ENCODE assay signal across 8 cellular contexts in genomic region chr11:3057069-3057963, GRCh38. TPM values are rescaled to one million over a fixed set of nuclear protein-coding genes. Genes with fewer than 3 reads are reported as not detected.
DNase-seq lines count a peak whose midpoint lies in the region; ATAC-seq and TF ChIP-seq lines count a peak whose summit lies in the region.

Gene CARS1, minus strand, starts transcription at chr11:3057423. Its CDS starts 56 bp downstream, at chr11:3057367.

- peak within 1 kb of the TSS; percentile 52 to 53 for H3K27ac ChIP-seq in ovary
- peak within 1 kb of the TSS; percentile 32 to 75 (median 71) for H3K27ac ChIP-seq in thyroid gland

- H3K27ac Mint-ChIP-seq in activated naive CD8-positive, alpha-beta T cell, result peak within 1 kb of the TSS; percentile 83

- H3K4me3 Mint-ChIP-seq in activated naive CD8-positive, alpha-beta T cell, result peak within 1 kb of the TSS; percentile 90

- TF ChIP-seq CTCF in GM06990 (IDR thresholded peaks at IDR 0.05; ENCODE audit: insufficient read depth, low read length, poor library complexity, severe bottlenecking) (no peak), ovary (IDR thresholded peaks at IDR 0.05) (peak in 1 of 3 donors; percentile 17), thyroid gland (IDR thresholded peaks at IDR 0.05) (no peak)

- no peaks in the 10 kb centered on the region for H3K27me3 Mint-ChIP-seq in activated naive CD8-positive, alpha-beta T cell

- TF ChIP-seq POLR2A in ovary (IDR thresholded peaks at IDR 0.05) (peak; percentile 43), thyroid gland (IDR thresholded peaks at IDR 0.05) (peak in 1 of 2 donors; percentile 61)

- H3K9me3 Mint-ChIP-seq in activated naive CD8-positive, alpha-beta T cell (ENCODE audit: low read depth), result no peaks in the 10 kb centered on the region

- H3K4me1 ChIP-seq in ovary (ENCODE audit: insufficient read depth) (peaks cover 4% of the 10 kb centered on the region), thyroid gland (peaks cover 20 to 26% of the 10 kb centered on the region in 2 donors)

- WGBS in ovary, 3 donors, result 1 to 2% (median 1%) methylated on average over 42 to 68 of the region's 68 CpGs
- 4 to 13% methylated on average over 13 to 28 of the region's 68 CpGs for WGBS in thyroid gland, 2 donors

- H3K27me3 ChIP-seq in GM06990 (replicated peaks; ENCODE audit: control insufficient read depth, insufficient read depth, low read length), result no peaks in the 10 kb centered on the region
- H3K27me3 ChIP-seq in ovary, result no peaks in the 10 kb centered on the region
- no peaks in the 10 kb centered on the region for H3K27me3 ChIP-seq in thyroid gland

- H3K4me3 ChIP-seq in GM06990 (replicated peaks; ENCODE audit: low read depth, low read length) (peak within 1 kb of the TSS; percentile 96), ovary (peak within 1 kb of the TSS; percentile 88), thyroid gland (replicated peaks in 1 of 3) (peak within 1 kb of the TSS; percentile 79 to 96 (median 91))

- peaks cover 37% of the 10 kb centered on the region for H3K4me1 Mint-ChIP-seq in activated naive CD8-positive, alpha-beta T cell (ENCODE audit: low read depth)

- H3K36me3 ChIP-seq in GM06990 (ENCODE audit: control insufficient read depth, insufficient read depth, low read length), result no peaks in the 10 kb centered on the region
- H3K36me3 ChIP-seq in ovary, result no peaks in the 10 kb centered on the region
- peaks cover 0 to 4% of the 10 kb centered on the region in 2 donors for H3K36me3 ChIP-seq in thyroid gland

- H3K9me3 ChIP-seq in ovary, result no peaks in the 10 kb centered on the region
- H3K9me3 ChIP-seq in thyroid gland, result no peaks in the 10 kb centered on the region

- intact Hi-C loops in head of caudate nucleus (cut with DNase I), result loop anchor here (10.0 kb wide), 1 partner anchor 63 kb away; the partner anchor contains the start of gene NAP1L4
- intact Hi-C loops in ovary (cut with DNase I), result no loop called here
- intact Hi-C loops in thyroid gland (cut with DNase I), result no loop called here

- ATAC-seq in HG02588 (IDR thresholded peaks at IDR 0.05; ENCODE audit: unreplicated experiment), result peak; percentile 96

- peak; percentile 79 for TF ChIP-seq EP300 in ovary (IDR thresholded peaks at IDR 0.05)

- H3K36me3 Mint-ChIP-seq in activated naive CD8-positive, alpha-beta T cell, result no peaks in the 10 kb centered on the region

- DNase-seq in GM06990 (ENCODE audit: extremely low read depth, insufficient read length) (peak; percentile 93), NCI-H1092 (lab: John Stamatoyannopoulos, UW) (peak; percentile 88), SKM-1 treated with dmso at 0.1 percent for 144 hours (lab: John Stamatoyannopoulos, UW; ENCODE audit: unreplicated experiment) (peak; percentile 93), head of caudate nucleus (peak; percentile 93 to 99 (median 98)), ovary (peak; percentile 93 to 96 (median 93)), thyroid gland (peak; percentile 96)

RNA-seq across cellular contexts. Expression of gene CARS1, which starts in this region (rescaled TPM):
- total RNA-seq in ovary, result 100 to 1,000 TPM in 1 of 7 donors, 10 to 100 TPM in 6; 12.5 to 148 (median 17.6) TPM
- polyA plus RNA-seq in ovary, result 10 to 100 TPM; 15.0 to 22.8 TPM
- 10 to 100 TPM; 36.7 to 56.2 (median 50.1) TPM for total RNA-seq in thyroid gland

Comparison
In these comparisons a context has a peak if more than half of its experiments do, and no peak if none do; other contexts are left out.
1. Peak in every context shown above with its lines: DNase-seq, ATAC-seq, H3K4me3 ChIP-seq and H3K27ac ChIP-seq.